Comparison of ENCODE assay signal across 34 cellular contexts in genomic region chr19:51544038-51544437, GRCh38. TPM values are rescaled to one million over a fixed set of nuclear protein-coding genes. Genes with fewer than 3 reads are reported as not detected.
"Had no signal": no experiment of that assay in that cellular context is flagged by ENCODE, and none has a peak within 500 bp of the region (broad histone marks: within the 10 kb centered on the region; RNA-seq: fewer than 3 reads in every experiment).

No MANE protein-coding gene starts in this region.

- H3K27ac Mint-ChIP-seq: immature natural killer cell; nephron; progenitor cell of endocrine pancreas; stimulated activated naive B cell treated with anti-CD40 and anti-IgM and Interleukin-4, amounts not matched to agents 10 μg/mL and 1 μg/mL and 100 μg/mL, for 72 hours had no signal

- H3K9me3 ChIP-seq: left lung, lower lobe of right lung, neutrophil, ovary, right atrium auricular region, right lobe of liver, testis, thyroid gland, transverse colon, upper lobe of right lung had no signal

- H3K4me1 Mint-ChIP-seq: nephron, neural crest cell had no signal

- H3K4me3 ChIP-seq: left lung, lower lobe of right lung, ovary, right atrium auricular region, right lobe of liver, smooth muscle cell, stomach, testis, thyroid gland, transverse colon, upper lobe of right lung had no signal

- H3K27ac ChIP-seq: left lung, lower lobe of right lung, neutrophil, ovary, right atrium auricular region, right lobe of liver, stomach, testis, thyroid gland, transverse colon, upper lobe of right lung had no signal

- H3K9me3 Mint-ChIP-seq: immature natural killer cell; neural crest cell; stimulated activated naive B cell treated with anti-CD40 and anti-IgM and Interleukin-4, amounts not matched to agents 10 μg/mL and 1 μg/mL and 100 μg/mL, for 72 hours had no signal

- H3K4me3 Mint-ChIP-seq: immature natural killer cell; naive thymus-derived CD8-positive, alpha-beta T cell; nephron; neural crest cell; stimulated activated naive B cell treated with anti-CD40 and anti-IgM and Interleukin-4, amounts not matched to agents 10 μg/mL and 1 μg/mL and 100 μg/mL, for 72 hours had no signal

- H3K36me3 Mint-ChIP-seq: immature natural killer cell; naive thymus-derived CD8-positive, alpha-beta T cell had no signal

- H3K4me2 ChIP-seq: smooth muscle cell had no signal

- DNase-seq: hypothalamus; immature natural killer cell; kidney; left colon; left lung; lower lobe of right lung; mammary epithelial cell; mesenchymal stem cell; naive thymus-derived CD8-positive, alpha-beta T cell; occipital lobe; ovary; right lobe of liver; stimulated activated CD4-positive, alpha-beta T cell treated with anti-CD3 and anti-CD28 coated beads, Interleukin-1b, Interleukin-23, amount 100 ng/mL, for 48 hours; stimulated activated CD4-positive, alpha-beta T cell treated with anti-CD3 and anti-CD28 coated beads, Interleukin-2, amount 100 ng/mL, for 48 hours; stimulated activated CD4-positive, alpha-beta T cell treated with anti-CD3 and anti-CD28 coated beads, Interleukin-4, amount 100 ng/mL, for 4 hours; stimulated activated CD8-positive, alpha-beta memory T cell treated with anti-CD3 and anti-CD28 coated beads, Interleukin-4, amount 100 ng/mL, for 48 hours; stimulated activated naive B cell treated with anti-CD40 and anti-IgM and Interleukin-4, amounts not matched to agents 10 μg/mL and 1 μg/mL and 100 μg/mL, for 72 hours; stimulated activated naive CD8-positive, alpha-beta T cell treated with anti-CD3 and anti-CD28 coated beads, Interleukin-15, Interleukin-2, amounts not matched to agents 100 U/mL and 50 U/mL, for 24 hours; stomach; testis; thyroid gland; transverse colon; upper lobe of right lung had no signal

- FAIRE-seq: islet of Langerhans, kidney, urothelium cell line had no signal

- H3K4me1 ChIP-seq: lower lobe of right lung, right atrium auricular region, right lobe of liver, stomach, testis, thyroid gland, transverse colon, upper lobe of right lung had no signal

- ATAC-seq: left colon; left lung; lower lobe of right lung; naive thymus-derived CD8-positive, alpha-beta T cell; right lobe of liver; stimulated activated naive B cell treated with anti-CD40 and anti-IgM and Interleukin-4, amounts not matched to agents 10 μg/mL and 1 μg/mL and 100 μg/mL, for 72 hours; stimulated activated naive CD8-positive, alpha-beta T cell treated with anti-CD3 and anti-CD28 coated beads, Interleukin-15, Interleukin-2, amounts not matched to agents 100 U/mL and 50 U/mL, for 24 hours; upper lobe of right lung had no signal

- H3K27me3 ChIP-seq: ovary, right atrium auricular region, right lobe of liver, testis, thyroid gland had no signal

- H3K36me3 ChIP-seq: left lung, lower lobe of right lung, neutrophil, ovary, right atrium auricular region, right lobe of liver, stomach, thyroid gland, transverse colon, upper lobe of right lung had no signal

RNA-seq across cellular contexts. Expression of gene SIGLEC6, which starts 12.6 kb away (rescaled TPM):
- total RNA-seq: mammary epithelial cell, neural crest cell, occipital lobe, progenitor cell of endocrine pancreas, pulmonary artery endothelial cell, renal cortical epithelial cell, right lobe of liver, thyroid gland had no signal
- polyA plus RNA-seq: mammary epithelial cell; naive thymus-derived CD8-positive, alpha-beta T cell; smooth muscle cell had no signal

RNA-seq across cellular contexts. Expression of gene SIGLEC12, which starts 42.4 kb away (rescaled TPM):
- total RNA-seq: mammary epithelial cell; naive thymus-derived CD8-positive, alpha-beta T cell; neural crest cell; occipital lobe; progenitor cell of endocrine pancreas; pulmonary artery endothelial cell; renal cortical epithelial cell; right atrium auricular region; skeletal muscle tissue; smooth muscle cell; testis had no signal
- polyA plus RNA-seq: immature natural killer cell, mammary epithelial cell, smooth muscle cell had no signal
